ENCODE assay signal across 8 cellular contexts in genomic region chrX:78103656-78104446, GRCh38. TPM values are rescaled to one million over a fixed set of nuclear protein-coding genes. Genes with fewer than 3 reads are reported as not detected.
DNase-seq lines count a peak whose midpoint lies in the region; FAIRE-seq and TF ChIP-seq lines count a peak whose summit lies in the region.

Gene PGK1 (plus strand): TSS chrX:78104248. CDS start chrX:78104341, 93 bp downstream.

- H3K4me3 ChIP-seq in neutrophil (ENCODE audit: low read depth in 1 of 2, low read length in 1 of 2): peak within 1 kb of the TSS; percentile 74 to 98

- DNase-seq in GF-D8 (lab: John Stamatoyannopoulos, UW): peak; percentile 82
- DNase-seq in HEK293T (ENCODE audit: extremely low spot score): peak; percentile 88
- DNase-seq in MV-4-11 (lab: John Stamatoyannopoulos, UW): peak; percentile 96
- DNase-seq in SK-MEL-5 (ENCODE audit: low read depth, low spot score): peak; percentile 95
- DNase-seq in activated naive CD4-positive, alpha-beta T cell treated with anti-CD3 and anti-CD28 coated beads for 36 hours: peak; percentile 95
- peak; percentile 77 to 80 for DNase-seq in frontal cortex (ENCODE audit: low spot score in 2 of 2)
- DNase-seq in substantia nigra (lab: John Stamatoyannopoulos, UW): peak; percentile 27 to 96 (median 88)

- peak within 1 kb of the TSS; percentile 92 for H3K27ac Mint-ChIP-seq in activated naive CD4-positive, alpha-beta T cell treated with anti-CD3 and anti-CD28 coated beads for 36 hours

- peaks cover 28% of the 10 kb centered on the region for H3K4me1 Mint-ChIP-seq in activated naive CD4-positive, alpha-beta T cell treated with anti-CD3 and anti-CD28 coated beads for 36 hours (ENCODE audit: low read depth)

- H3K36me3 ChIP-seq in neutrophil: no peaks in the 10 kb centered on the region

- intact Hi-C loops in activated naive CD4-positive, alpha-beta T cell treated with anti-CD3 and anti-CD28 coated beads for 36 hours (cut with micrococcal nuclease): loop anchor here (1.0 to 10.0 kb wide), 13 partner anchors 35 to 1161 kb away; partner anchors contain the start of genes ATP7A, ATRX, COX7B and MAGT1

- peak within 1 kb of the TSS; percentile 95 for H3K4me3 Mint-ChIP-seq in activated naive CD4-positive, alpha-beta T cell treated with anti-CD3 and anti-CD28 coated beads for 36 hours

- H3K27ac ChIP-seq in neutrophil (peak within 1 kb of the TSS; percentile 97), substantia nigra (ENCODE audit: low read depth, low read length, poor library complexity, severe bottlenecking) (peak within 1 kb of the TSS; percentile 86)

- no peaks in the 10 kb centered on the region for H3K27me3 Mint-ChIP-seq in activated naive CD4-positive, alpha-beta T cell treated with anti-CD3 and anti-CD28 coated beads for 36 hours (ENCODE audit: low read depth)

- in situ Hi-C loops in SK-MEL-5 (cut with HindIII; ENCODE audit: low pct_unique_long_range_greater_than_20kb, low sequenced_read_pairs): no loop called here

- no peak for FAIRE-seq in frontal cortex (lab: Jason Lieb, UNC)

- no peak for TF ChIP-seq CTCF in neutrophil (IDR thresholded peaks at IDR 0.05)

- H3K4me1 ChIP-seq in neutrophil (ENCODE audit: control insufficient read depth in 1 of 2, insufficient read depth in 1 of 2, low read depth in 1 of 2, low read length in 1 of 2): peaks cover 43 to 44% of the 10 kb centered on the region in 2 experiments

- no peaks in the 10 kb centered on the region for H3K9me3 ChIP-seq in neutrophil

- POLR2A ChIA-PET in HEK293T (lab: Yijun Ruan, JAX): interaction anchor here (0.7 to 2.3 kb wide), 3 partner anchors 12 to 36 kb away, joined by 3 to 8 read pairs (median 3); partner anchors contain the start of gene TAF9B

- peaks cover 4% of the 10 kb centered on the region for H3K9me3 Mint-ChIP-seq in activated naive CD4-positive, alpha-beta T cell treated with anti-CD3 and anti-CD28 coated beads for 36 hours

- peaks cover 35% of the 10 kb centered on the region for H3K36me3 Mint-ChIP-seq in activated naive CD4-positive, alpha-beta T cell treated with anti-CD3 and anti-CD28 coated beads for 36 hours (ENCODE audit: low read depth)

- CTCF ChIA-PET in HEK293T (lab: Yijun Ruan, JAX): no interaction called here
- CTCF ChIA-PET in activated naive CD4-positive, alpha-beta T cell treated with anti-CD3 and anti-CD28 coated beads for 36 hours (lab: Charles Lee): interaction anchor here (0.5 kb wide), 1 partner anchor 32 kb away, joined by 3 read pairs; no protein-coding TSS in a partner anchor

- H3K27me3 ChIP-seq in neutrophil: no peaks in the 10 kb centered on the region

TF ChIP-seq in HEK293T, 16 proteins besides CTCF, POLR2A, EP300 and RAD21:
- TF ChIP-seq SUZ12 (IDR thresholded peaks at IDR 0.05) (no peak), FOXA1 (IDR thresholded peaks at IDR 0.05) (no peak), TARDBP (IDR thresholded peaks at IDR 0.05) (no peak), ZNF384 (IDR thresholded peaks at IDR 0.05) (no peak), SP1 (IDR thresholded peaks at IDR 0.05) (no peak), ELF4 (IDR thresholded peaks at IDR 0.05) (peak; percentile 58; the same call in 1 of the 2 replicates), PKNOX1 (IDR thresholded peaks at IDR 0.05) (peak; percentile 99), L3MBTL2 (conservative IDR thresholded peaks at IDR 0.05) (peak; percentile 81), FOXK2 (IDR thresholded peaks at IDR 0.05) (no peak), LEF1 (IDR thresholded peaks at IDR 0.05; ENCODE audit: borderline replicate concordance) (no peak)

RNA-seq across cellular contexts. Expression of gene PGK1, which starts in this region (rescaled TPM):
- total RNA-seq in SK-MEL-5 (2014; rRNA removed; shearing (Covaris generic)): 1,208 and 1,214 TPM in 2 replicates
- 825 and 1,020 TPM in 2 replicates for polyA plus RNA-seq in SK-MEL-5 (2015; cell fraction: cytosol; rRNA removed)
- polyA plus RNA-seq in SK-MEL-5 (2015; cell fraction: nucleus; rRNA removed): 353 and 413 TPM in 2 replicates
- total RNA-seq in activated naive CD4-positive, alpha-beta T cell treated with anti-CD3 and anti-CD28 coated beads for 36 hours: 100 to 1,000 TPM; 744 to 766 TPM
- total RNA-seq in frontal cortex: 91.3 TPM

Comparison
In these comparisons a context has a peak if more than half of its experiments do, and no peak if none do; other contexts are left out.
1. Peak in every context shown above with its lines: DNase-seq, H3K4me3 ChIP-seq and H3K27ac ChIP-seq.